In the genomic region with DNA sequence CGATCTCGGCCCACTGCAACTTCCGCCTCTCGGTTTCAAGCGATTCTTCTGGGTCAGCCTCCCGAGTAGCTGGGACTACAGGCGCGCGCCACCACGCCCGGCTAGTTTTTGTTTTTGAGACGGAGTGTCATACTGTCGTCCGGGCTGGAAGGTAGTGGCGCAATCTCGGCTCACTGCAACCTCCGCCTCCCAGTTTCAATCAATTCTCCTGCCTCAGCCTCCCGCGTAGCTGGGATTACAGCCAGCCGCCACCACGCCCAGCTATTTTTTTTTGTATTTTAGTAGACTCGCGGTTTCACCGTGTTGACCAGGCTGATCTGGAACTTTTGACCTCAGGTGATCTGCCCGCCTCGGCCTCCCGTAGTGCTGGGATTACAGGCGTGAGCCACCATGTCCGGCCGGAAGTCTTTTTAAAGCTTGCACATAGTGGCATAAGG, we compare ENCODE assay signal across 9 cellular contexts. TPM values are rescaled to one million over a fixed set of nuclear protein-coding genes. Genes with fewer than 3 reads are reported as not detected.
DNase-seq lines count a peak whose midpoint lies in the region; ATAC-seq, FAIRE-seq and TF ChIP-seq lines count a peak whose summit lies in the region.
"Had no signal": no experiment of that assay in that cellular context is flagged by ENCODE, and none has a peak within 500 bp of the region (broad histone marks: within the 10 kb centered on the region; RNA-seq: fewer than 3 reads in every experiment).

No MANE protein-coding gene starts in this region.

- POLR2A ChIA-PET in K562 (lab: Yijun Ruan, JAX) = interaction anchor here (0.6 to 1.4 kb wide), 2 partner anchors 12 to 215 kb away, joined by 3 to 4 read pairs; no protein-coding TSS in a partner anchor

- H4K20me1 ChIP-seq in K562 (replicated peaks; ENCODE audit: control insufficient read depth, insufficient read depth, low read length) = peaks cover 6% of the 10 kb centered on the region

- FAIRE-seq in K562 (lab: Jason Lieb, UNC) = no peak
- FAIRE-seq: G401.6 had no signal

- no TSS peak for BruUV-seq in K562 (replicated peaks; lab: Mats Ljungman, UMichigan)

- no peak overlapping the region for H2AFZ ChIP-seq in K562 (ENCODE audit: low read depth, low read length)

- H3K36me3 ChIP-seq in cardiac muscle cell (peaks cover 10% of the 10 kb centered on the region), K562 (ENCODE audit: control insufficient read depth, insufficient read depth, low read length) (peaks cover 47% of the 10 kb centered on the region), lung (ENCODE audit: control insufficient read depth in 2 of 2, insufficient read depth in 2 of 2, low read length in 2 of 2) (peaks cover 2 to 5% of the 10 kb centered on the region in 2 donors), upper lobe of left lung (peaks cover 7 to 18% (median 8%) of the 10 kb centered on the region in 4 donors)

- H3K27me3 ChIP-seq in cardiac muscle cell (no peaks in the 10 kb centered on the region), K562 (ENCODE audit: control insufficient read depth in 2 of 2, insufficient read depth in 2 of 2, low read length in 2 of 2) (no peaks in the 10 kb centered on the region), lung (ENCODE audit: control insufficient read depth, insufficient read depth) (no peaks in the 10 kb centered on the region), upper lobe of left lung (no peaks in the 10 kb centered on the region)

- ATAC-seq in Right ventricle myocardium inferior (no peak), K562 (no peak), lung (ENCODE audit: insufficient read depth, low FRiP score) (no peak), upper lobe of left lung (ENCODE audit: low FRiP score in 2 of 2) (no peak), GM21367 (IDR thresholded peaks at IDR 0.05; ENCODE audit: unreplicated experiment) (no peak), GM19351 (IDR thresholded peaks at IDR 0.05; ENCODE audit: unreplicated experiment) (no peak), GM18519 (IDR thresholded peaks at IDR 0.05; ENCODE audit: low FRiP score, unreplicated experiment) (no peak)

- peaks cover 53% of the 10 kb centered on the region for H3K79me2 ChIP-seq in K562 (ENCODE audit: control insufficient read depth, insufficient read depth, low read length)

- peak overlapping the region; percentile 55 to 93; a peak in 2 of 4 replicates for H3K9ac ChIP-seq in K562 (ENCODE audit: insufficient read depth in 1 of 2, low read depth in 2 of 2, low read length in 2 of 2)

- TF ChIP-seq POLR2A in K562 (conservative IDR thresholded peaks at IDR 0.05) (no peak), upper lobe of left lung (IDR thresholded peaks at IDR 0.05) (no peak)

- TF ChIP-seq EP300 in K562 (IDR thresholded peaks at IDR 0.05; ENCODE audit: low read length) (no peak), upper lobe of left lung (IDR thresholded peaks at IDR 0.05) (no peak)

- peak overlapping the region; percentile 91; the same call in 1 of the 2 replicates for H3K4me2 ChIP-seq in K562 (ENCODE audit: insufficient read depth, low read length)

- H3K9me3 ChIP-seq in cardiac muscle cell (ENCODE audit: low read depth) = no peaks in the 10 kb centered on the region
- H3K9me3 ChIP-seq in K562 (replicated peaks; ENCODE audit: control insufficient read depth, insufficient read depth, low read depth, low read length) = no peaks in the 10 kb centered on the region
- no peaks in the 10 kb centered on the region for H3K9me3 ChIP-seq in lung (ENCODE audit: control insufficient read depth in 2 of 2, insufficient read depth in 1 of 2, low read length in 1 of 2)
- H3K9me3 ChIP-seq in upper lobe of left lung = no peaks in the 10 kb centered on the region

- H3K27ac ChIP-seq in cardiac muscle cell = no peak overlapping the region
- no peak overlapping the region for H3K27ac ChIP-seq in K562 (ENCODE audit: extremely low read depth, low read depth, low read length)
- H3K27ac ChIP-seq in lung (ENCODE audit: low read depth in 1 of 2, low read length in 1 of 2) = peak overlapping the region in 1 of 2 donors; percentile 40
- peak overlapping the region; percentile 87 to 96 (median 94) for H3K27ac ChIP-seq in upper lobe of left lung

- H3K4me1 ChIP-seq in cardiac muscle cell (ENCODE audit: low read depth) (peaks cover 25% of the 10 kb centered on the region), K562 (replicated peaks in 1 of 2; ENCODE audit: control insufficient read depth in 2 of 2, insufficient read depth in 2 of 2, low read length in 2 of 2) (peaks cover 22 to 26% of the 10 kb centered on the region in 2 experiments; a peak in 4 of 5 replicates), lung (ENCODE audit: control insufficient read depth in 2 of 2, insufficient read depth in 2 of 2, low read length in 2 of 2) (peaks cover 5 to 32% of the 10 kb centered on the region in 2 donors), upper lobe of left lung (peaks cover 27 to 54% (median 43%) of the 10 kb centered on the region in 4 donors)

- H3K9me1 ChIP-seq in K562 (ENCODE audit: control insufficient read depth, insufficient read depth, low read length) = no peaks in the 10 kb centered on the region

- no peak for DNase-seq in cardiac muscle cell (ENCODE audit: low read depth in 1 of 2, low spot score in 1 of 2)
- DNase-seq in Right ventricle myocardium inferior (ENCODE audit: missing footprints) = no peak
- DNase-seq in K562 (ENCODE audit: extremely low read depth in 1 of 4, low spot score in 3 of 4) = no peak
- no peak for DNase-seq in lung (ENCODE audit: low spot score)
- DNase-seq in upper lobe of left lung = peak in 1 of 2 donors; percentile 75

- 72% methylated on average over 16 of the region's 30 CpGs for WGBS in K562 (ENCODE audit: insufficient coverage, low coverage, missing lambda C conversion rate)
- WGBS in lung, 2 donors = 84% methylated on average over 30 of the region's 30 CpGs
- WGBS in upper lobe of left lung, 2 donors = 78 to 89% methylated on average over 30 of the region's 30 CpGs

- TF ChIP-seq CTCF in cardiac muscle cell (IDR thresholded peaks at IDR 0.05; ENCODE audit: low read depth, low read length) (no peak), K562 (IDR thresholded peaks at IDR 0.05 in 2 of 3, conservative IDR thresholded peaks at IDR 0.05 in 1 of 3; ENCODE audit: insufficient read depth in 2 of 3, low read depth in 1 of 3, low read length in 3 of 3) (no peak), lung (IDR thresholded peaks at IDR 0.05; ENCODE audit: control extremely low read depth, extremely low read depth) (no peak), upper lobe of left lung (IDR thresholded peaks at IDR 0.05) (no peak)

- in situ Hi-C loops in K562 (cut with MboI) = no loop called here

- intact Hi-C loops in Right ventricle myocardium inferior (cut with DNase I) (no loop called here), K562 (cut with micrococcal nuclease) (no loop called here)

- no peak for TF ChIP-seq RAD21 in K562 (CRISPR knock-in tag; conservative IDR thresholded peaks at IDR 0.05 in 1 of 2, IDR thresholded peaks at IDR 0.05 in 1 of 2)

- CTCF ChIA-PET in K562 (lab: Yijun Ruan, JAX; ENCODE audit: low intra/inter-chr PET ratio) = no interaction called here

- H3K4me3 ChIP-seq in cardiac muscle cell = peak overlapping the region; percentile 62
- peak overlapping the region; percentile 88 for H3K4me3 ChIP-seq in K562
- peak overlapping the region; percentile 27 for H3K4me3 ChIP-seq in lung
- peak overlapping the region in 3 of 4 donors; percentile 64 to 84 (median 72) for H3K4me3 ChIP-seq in upper lobe of left lung

TF ChIP-seq in K562, 482 proteins besides CTCF, POLR2A, EP300 and RAD21:
- TF ChIP-seq, protein P1, sequence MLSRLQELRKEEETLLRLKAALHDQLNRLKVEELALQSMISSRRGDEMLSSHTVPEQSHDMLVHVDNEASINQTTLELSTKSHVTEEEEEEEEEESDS (CRISPR knock-in tag; IDR thresholded peaks at IDR 0.05) = no peak
- TF ChIP-seq CEBPB (tag; IDR thresholded peaks at IDR 0.05) = 0 out of 2 replicates have a peak, but pooled peaks have one; percentile 24
- TF ChIP-seq, protein P2, sequence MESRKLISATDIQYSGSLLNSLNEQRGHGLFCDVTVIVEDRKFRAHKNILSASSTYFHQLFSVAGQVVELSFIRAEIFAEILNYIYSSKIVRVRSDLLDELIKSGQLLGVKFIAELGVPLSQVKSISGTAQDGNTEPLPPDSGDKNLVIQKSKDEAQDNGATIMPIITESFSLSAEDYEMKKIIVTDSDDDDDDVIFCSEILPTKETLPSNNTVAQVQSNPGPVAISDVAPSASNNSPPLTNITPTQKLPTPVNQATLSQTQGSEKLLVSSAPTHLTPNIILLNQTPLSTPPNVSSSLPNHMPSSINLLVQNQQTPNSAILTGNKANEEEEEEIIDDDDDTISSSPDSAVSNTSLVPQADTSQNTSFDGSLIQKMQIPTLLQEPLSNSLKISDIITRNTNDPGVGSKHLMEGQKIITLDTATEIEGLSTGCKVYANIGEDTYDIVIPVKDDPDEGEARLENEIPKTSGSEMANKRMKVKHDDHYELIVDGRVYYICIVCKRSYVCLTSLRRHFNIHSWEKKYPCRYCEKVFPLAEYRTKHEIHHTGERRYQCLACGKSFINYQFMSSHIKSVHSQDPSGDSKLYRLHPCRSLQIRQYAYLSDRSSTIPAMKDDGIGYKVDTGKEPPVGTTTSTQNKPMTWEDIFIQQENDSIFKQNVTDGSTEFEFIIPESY (CRISPR knock-in tag; IDR thresholded peaks at IDR 0.05) = peak; percentile 90
TF ChIP-seq in K562: peak in this region for 2.

RNA-seq across cellular contexts. Expression of a gene that starts 1.2 kb away (rescaled TPM):
- 8.5 and 15.3 TPM in 2 replicates for total RNA-seq in cardiac muscle cell
- polyA plus RNA-seq in cardiac muscle cell = 9.0 and 16.8 TPM in 2 replicates
- 10.0 TPM for total RNA-seq in Right ventricle myocardium inferior
- total RNA-seq in K562 (2011; cell fraction: chromatin; rRNA removed; ENCODE audit: low replicate concordance) = 14.5 and 72.1 TPM in 2 replicates
- 6.3 and 7.6 TPM in 2 replicates for total RNA-seq in K562 (2011; cell fraction: nucleolus; rRNA removed)
- total RNA-seq in K562 (2011; cell fraction: nucleoplasm; rRNA removed) = 16.2 and 17.9 TPM in 2 replicates
- total RNA-seq in K562 (2014; rRNA removed) = 14.2 and 21.4 TPM in 2 replicates
- total RNA-seq in K562 (2014; rRNA removed; fragmentation: Illumina TruSeq; extraction: Trizol) = 28.8 and 36.7 TPM in 2 replicates
- total RNA-seq in K562 (2015; rRNA removed; fragmentation: Illumina TruSeq; extraction: Trizol) = 33.8 and 43.2 TPM in 2 replicates
- total RNA-seq in K562 (2021) = 16.2 and 16.5 TPM in 2 replicates
- 18.6 and 24.2 TPM in 2 replicates for polyA plus RNA-seq in K562 (2011; rRNA removed)
- polyA plus RNA-seq in K562 (2011; cell fraction: cytosol; rRNA removed) = 2.3 and 3.8 TPM in 2 replicates
- 18.5 and 19.0 TPM in 2 replicates for polyA plus RNA-seq in K562 (2011; cell fraction: nucleus; rRNA removed)
- 9.8 and 12.7 TPM in 2 replicates for polyA plus RNA-seq in K562 (2012)
- 20.8 and 24.9 TPM in 2 replicates for polyA plus RNA-seq in K562 (2014; fragmentation: Illumina TruSeq; extraction: Trizol)
- 1 to 10 TPM; 3.5 to 5.1 TPM for polyA plus RNA-seq in K562 (2014; fragmentation: Nextera tagmentation; extraction: Ambion mirVana)
- polyA plus RNA-seq in K562 (2014; rRNA removed) = 16.0 and 17.5 TPM in 2 replicates
- polyA minus RNA-seq in K562 (2011; rRNA and poly(A)+ RNA removed) = 22.6 and 23.5 TPM in 2 replicates
- polyA minus RNA-seq in K562 (2011; cell fraction: cytosol; rRNA and poly(A)+ RNA removed) = 6.3 and 11.3 TPM in 2 replicates
- 37.1 and 37.3 TPM in 2 replicates for polyA minus RNA-seq in K562 (2011; cell fraction: nucleus; rRNA and poly(A)+ RNA removed)
- total RNA-seq in lung = 10 to 100 TPM; 24.5 to 90.5 TPM
- polyA plus RNA-seq in lung = 10 to 100 TPM in 1 of 2 donors, 1 to 10 TPM in 1; 9.8 to 13.7 TPM
- 10 to 100 TPM; 18.8 to 60.7 (median 28.2) TPM for total RNA-seq in upper lobe of left lung

Comparison
In these comparisons a context has a peak if more than half of its experiments do, and no peak if none do; other contexts are left out.
1. H3K27ac ChIP-seq: peak in upper lobe of left lung (4 of 4); none in cardiac muscle cell (single experiment) and K562 (single experiment).
2. H3K4me3 ChIP-seq: peak in every context shown above with its lines; median percentile 88 in K562; 72 in upper lobe of left lung; 62 in cardiac muscle cell; 27 in lung.